Comparison of ENCODE assay signal across 8 cellular contexts in genomic region chr9:114906922-114907571, GRCh38. TPM values are rescaled to one million over a fixed set of nuclear protein-coding genes. Genes with fewer than 3 reads are reported as not detected.
A peak's percentile ranks its signal among the peaks of the same experiment; 100 is the strongest.
DNase-seq lines count a peak whose midpoint lies in the region; ATAC-seq and TF ChIP-seq lines count a peak whose summit lies in the region.

No MANE protein-coding gene starts in this region.

- H3K27me3 Mint-ChIP-seq in neural crest cell (ENCODE audit: low read depth): no peaks in the 10 kb centered on the region

- DNase-seq in NCI-H2081 (lab: John Stamatoyannopoulos, UW) (peak; percentile 67 to 69), NCI-H2081 treated with DMSO at 0.1 percent for 48 hours (lab: John Stamatoyannopoulos, UW) (no peak), HuH-7.5 (ENCODE audit: low spot score) (peak; percentile 33), RPMI7951 (ENCODE audit: low read depth) (peak; percentile 56), neural crest cell (ENCODE audit: low read depth, low spot score) (no peak)
- DNase-seq in effector memory CD4-positive, alpha-beta T cell: no peak
- no peak for DNase-seq in effector CD8-positive, alpha-beta T cell (lab: John Stamatoyannopoulos, UW)

- no peaks in the 10 kb centered on the region for H3K4me1 Mint-ChIP-seq in neural crest cell

- no peak for ATAC-seq in HG02763 (IDR thresholded peaks at IDR 0.05; ENCODE audit: unreplicated experiment)

- H3K27me3 ChIP-seq in effector memory CD4-positive, alpha-beta T cell (replicated peaks; ENCODE audit: control insufficient read depth, insufficient read depth, low read length, poor library complexity, severe bottlenecking): no peaks in the 10 kb centered on the region

- peaks cover 83% of the 10 kb centered on the region for H3K4me1 ChIP-seq in effector memory CD4-positive, alpha-beta T cell (ENCODE audit: control insufficient read depth, insufficient read depth, low read length, poor library complexity, severe bottlenecking)

- TF ChIP-seq CTCF in neural crest cell (conservative IDR thresholded peaks at IDR 0.05): peak; percentile 63

- H3K4me3 ChIP-seq in effector memory CD4-positive, alpha-beta T cell (ENCODE audit: insufficient read depth, low read depth, low read length, poor library complexity, severe bottlenecking): no peak overlapping the region

- H3K27ac Mint-ChIP-seq in neural crest cell (ENCODE audit: unreplicated experiment): no peak overlapping the region

- H3K27ac ChIP-seq in effector memory CD4-positive, alpha-beta T cell (ENCODE audit: insufficient read depth, low read length, poor library complexity, severe bottlenecking): peak overlapping the region; percentile 28

- H3K9me3 ChIP-seq in effector memory CD4-positive, alpha-beta T cell (ENCODE audit: control insufficient read depth, low read length): no peaks in the 10 kb centered on the region

- H3K9me3 Mint-ChIP-seq in neural crest cell: no peaks in the 10 kb centered on the region

- peaks cover 35% of the 10 kb centered on the region for H3K36me3 ChIP-seq in effector memory CD4-positive, alpha-beta T cell (ENCODE audit: control insufficient read depth, insufficient read depth, low read length)

- H3K4me3 Mint-ChIP-seq in neural crest cell: no peak overlapping the region

- no peaks in the 10 kb centered on the region for H3K36me3 Mint-ChIP-seq in neural crest cell (ENCODE audit: low read depth)

RNA-seq across cellular contexts. Expression of gene TNFSF8, which starts 23.3 kb away (rescaled TPM):
- total RNA-seq in RPMI7951 (2014; rRNA removed; shearing (Covaris generic)): not detected in 2 replicates
- not detected in 2 replicates for total RNA-seq in neural crest cell

Comparison
In these comparisons a context has a peak if more than half of its experiments do, and no peak if none do; other contexts are left out.
1. DNase-seq: peak in NCI-H2081 (2 of 2), HuH-7.5 (single experiment) and RPMI7951 (single experiment); none in NCI-H2081 treated with DMSO at 0.1 percent for 48 hours (single experiment), effector memory CD4-positive, alpha-beta T cell (0 of 3), neural crest cell (single experiment) and effector CD8-positive, alpha-beta T cell (single experiment).